ENCODE assay signal across 8 cellular contexts in the genomic region with DNA sequence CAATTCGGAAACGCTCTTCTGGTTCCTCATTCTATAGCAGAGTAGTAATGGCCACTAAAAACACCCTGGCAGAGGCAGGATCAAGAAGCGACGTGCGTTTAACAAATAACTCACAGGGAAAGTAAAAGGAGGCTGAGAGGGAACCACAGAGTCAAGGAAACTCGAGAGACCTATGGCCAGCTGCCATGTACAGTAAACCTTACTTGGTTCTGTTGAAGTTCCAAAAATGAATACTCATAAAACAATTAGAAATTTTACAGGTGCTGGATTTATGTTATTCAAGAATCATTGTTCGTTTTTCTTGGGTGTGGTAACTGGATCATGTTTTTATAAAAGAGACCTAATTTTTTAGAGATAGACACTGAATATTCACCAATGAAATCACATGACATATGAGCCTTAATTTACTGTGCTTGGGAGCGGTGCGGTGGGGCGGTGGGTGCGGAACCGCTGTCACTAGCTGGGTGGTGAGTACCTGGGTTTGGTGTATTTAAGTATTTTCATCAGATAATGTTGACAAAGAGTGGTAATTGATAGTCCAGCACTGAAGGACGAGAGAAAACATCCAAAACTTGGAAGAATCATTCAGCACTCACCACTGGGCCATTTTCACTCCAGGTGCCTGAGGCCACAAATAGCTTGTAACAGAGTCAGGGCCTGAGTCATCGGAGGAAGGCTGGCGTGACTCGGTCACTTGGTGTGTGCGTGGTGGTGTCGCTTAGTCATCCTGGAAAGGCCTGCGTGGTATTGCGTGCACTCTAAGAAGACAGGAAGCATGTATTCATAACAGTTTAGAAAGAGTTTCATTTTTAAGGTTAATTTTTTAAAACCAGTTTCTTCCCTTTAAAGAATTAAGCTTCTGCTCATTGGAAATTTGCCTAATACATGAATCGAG.
A peak's percentile ranks its signal among the peaks of the same experiment; 100 is the strongest.
DNase-seq lines count a peak whose midpoint lies in the region; ATAC-seq and TF ChIP-seq lines count a peak whose summit lies in the region.

No MANE protein-coding gene starts in this region.

- CTCF ChIA-PET in HEK293 (lab: Yijun Ruan, JAX): interaction anchor here (1.1 to 2.1 kb wide), 2 partner anchors 9 to 206 kb away, joined by 3 to 11 read pairs; no protein-coding TSS in a partner anchor

- TF ChIP-seq POLR2A in spleen (IDR thresholded peaks at IDR 0.05): no peak

- H3K27me3 ChIP-seq in spleen (replicated peaks in 1 of 7): no peaks in the 10 kb centered on the region

- POLR2A ChIA-PET in HEK293 (lab: Yijun Ruan, JAX): no interaction called here

- intact Hi-C loops in spleen (cut with DNase I; ENCODE audit: low total_unique reads): no loop called here

- H3K4me3 ChIP-seq in HEK293 (ENCODE audit: low read depth, low read length) (no peak overlapping the region), spleen (no peak overlapping the region)

- H3K36me3 ChIP-seq in HEK293 (ENCODE audit: control insufficient read depth in 2 of 2, insufficient read depth in 1 of 2, low read length in 2 of 2): peaks cover 0 to 31% of the 10 kb centered on the region in 2 experiments; a peak in 2 of 3 replicates
- H3K36me3 ChIP-seq in spleen: peaks cover 0 to 63% (median 8%) of the 10 kb centered on the region in 6 donors

- peak; percentile 68 for DNase-seq in ELF-1 (ENCODE audit: low read depth, low spot score)
- DNase-seq in NOMO-1 (lab: John Stamatoyannopoulos, UW; ENCODE audit: unreplicated experiment in 2 of 2): peak; percentile 87 to 93
- peak; percentile 71 for DNase-seq in activated CD8-positive, alpha-beta memory T cell treated with anti-CD3 and anti-CD28 coated beads, Interleukin-2, amount 50 U/mL, for 4 hours
- peak; percentile 97 for DNase-seq in fibroblast of gingiva (ENCODE audit: low read depth)
- DNase-seq in spleen: peak; percentile 82
- DNase-seq in NCI-H345 (lab: John Stamatoyannopoulos, UW): no peak

- 64 to 77% (median 72%) methylated on average over 21 of the region's 21 CpGs for WGBS in spleen, 5 donors

- H3K27ac ChIP-seq in HEK293 (ENCODE audit: extremely low read depth, low read depth, low read length): 0 out of 2 replicates have a peak overlapping the region, but pooled peaks have one; percentile 10
- H3K27ac ChIP-seq in spleen: peak overlapping the region in 4 of 8 donors; percentile 10 to 58 (median 33)

- TF ChIP-seq CTCF in HEK293 (tag by site-specific recombination; IDR thresholded peaks at IDR 0.05) (no peak), spleen (IDR thresholded peaks at IDR 0.05 in 8 of 11, conservative IDR thresholded peaks at IDR 0.05 in 3 of 11) (no peak)

- ATAC-seq in HG03439 (IDR thresholded peaks at IDR 0.05; ENCODE audit: unreplicated experiment): no peak

- no peaks in the 10 kb centered on the region for H3K9me3 ChIP-seq in HEK293 (ENCODE audit: control insufficient read depth, insufficient read depth, low read depth, low read length)
- H3K9me3 ChIP-seq in spleen: no peaks in the 10 kb centered on the region

- peaks cover 3% of the 10 kb centered on the region; the same call in 1 of the 2 replicates for H3K4me1 ChIP-seq in HEK293 (ENCODE audit: control insufficient read depth, insufficient read depth, low read length)
- H3K4me1 ChIP-seq in spleen: peaks cover 0 to 43% (median 8%) of the 10 kb centered on the region in 6 donors

TF ChIP-seq in HEK293, 187 proteins besides CTCF, POLR2A, EP300 and RAD21 (continues in another document):
- no peak for TF ChIP-seq ZSCAN30 (tag by site-specific recombination; IDR thresholded peaks at IDR 0.05)
- TF ChIP-seq YY1 (tag by site-specific recombination; IDR thresholded peaks at IDR 0.05): no peak
- TF ChIP-seq ZBTB21 (tag by site-specific recombination; IDR thresholded peaks at IDR 0.05): peak; percentile 43
- no peak for TF ChIP-seq ZNF292 (tag by site-specific recombination; IDR thresholded peaks at IDR 0.05; ENCODE audit: borderline replicate concordance, low read depth)
- TF ChIP-seq ZXDB (tag by site-specific recombination; IDR thresholded peaks at IDR 0.05): no peak
- TF ChIP-seq ZNF223 (tag by site-specific recombination; IDR thresholded peaks at IDR 0.05): no peak
- TF ChIP-seq ZNF155 (tag by site-specific recombination; IDR thresholded peaks at IDR 0.05): no peak
- TF ChIP-seq SP2 (tag by site-specific recombination; IDR thresholded peaks at IDR 0.05): no peak
- TF ChIP-seq ZNF629 (tag by site-specific recombination; IDR thresholded peaks at IDR 0.05): peak; percentile 77
- no peak for TF ChIP-seq ZNF214 (tag by site-specific recombination; IDR thresholded peaks at IDR 0.05; ENCODE audit: borderline replicate concordance)
- TF ChIP-seq, protein P1, sequence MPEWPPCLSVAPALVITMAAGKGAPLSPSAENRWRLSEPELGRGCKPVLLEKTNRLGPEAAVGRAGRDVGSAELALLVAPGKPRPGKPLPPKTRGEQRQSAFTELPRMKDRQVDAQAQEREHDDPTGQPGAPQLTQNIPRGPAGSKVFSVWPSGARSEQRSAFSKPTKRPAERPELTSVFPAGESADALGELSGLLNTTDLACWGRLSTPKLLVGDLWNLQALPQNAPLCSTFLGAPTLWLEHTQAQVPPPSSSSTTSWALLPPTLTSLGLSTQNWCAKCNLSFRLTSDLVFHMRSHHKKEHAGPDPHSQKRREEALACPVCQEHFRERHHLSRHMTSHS (tag by site-specific recombination; IDR thresholded peaks at IDR 0.05): no peak
- no peak for TF ChIP-seq WT1 (tag by site-specific recombination; IDR thresholded peaks at IDR 0.05)
- TF ChIP-seq, protein P2, sequence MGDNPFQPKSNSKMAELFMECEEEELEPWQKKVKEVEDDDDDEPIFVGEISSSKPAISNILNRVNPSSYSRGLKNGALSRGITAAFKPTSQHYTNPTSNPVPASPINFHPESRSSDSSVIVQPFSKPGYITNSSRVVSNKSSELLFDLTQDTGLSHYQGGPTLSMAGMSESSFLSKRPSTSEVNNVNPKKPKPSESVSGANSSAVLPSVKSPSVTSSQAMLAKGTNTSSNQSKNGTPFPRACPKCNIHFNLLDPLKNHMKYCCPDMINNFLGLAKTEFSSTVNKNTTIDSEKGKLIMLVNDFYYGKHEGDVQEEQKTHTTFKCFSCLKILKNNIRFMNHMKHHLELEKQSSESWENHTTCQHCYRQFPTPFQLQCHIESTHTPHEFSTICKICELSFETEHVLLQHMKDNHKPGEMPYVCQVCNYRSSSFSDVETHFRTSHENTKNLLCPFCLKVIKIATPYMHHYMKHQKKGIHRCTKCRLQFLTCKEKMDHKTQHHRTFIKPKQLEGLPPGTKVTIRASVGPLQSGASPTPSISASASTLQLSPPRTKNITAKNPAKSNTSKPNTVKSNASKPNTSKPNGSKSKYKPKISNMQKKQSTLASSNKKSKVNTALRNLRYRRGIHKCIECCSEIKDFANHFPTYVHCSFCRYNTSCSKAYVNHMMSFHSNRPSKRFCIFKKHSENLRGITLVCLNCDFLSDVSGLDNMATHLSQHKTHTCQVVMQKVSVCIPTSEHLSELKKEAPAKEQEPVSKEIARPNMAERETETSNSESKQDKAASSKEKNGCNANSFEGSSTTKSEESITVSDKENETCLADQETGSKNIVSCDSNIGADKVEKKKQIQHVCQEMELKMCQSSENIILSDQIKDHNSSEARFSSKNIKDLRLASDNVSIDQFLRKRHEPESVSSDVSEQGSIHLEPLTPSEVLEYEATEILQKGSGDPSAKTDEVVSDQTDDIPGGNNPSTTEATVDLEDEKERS (tag by site-specific recombination; IDR thresholded peaks at IDR 0.05): no peak
- no peak for TF ChIP-seq ZNF132 (tag by site-specific recombination; IDR thresholded peaks at IDR 0.05; ENCODE audit: borderline replicate concordance)
- TF ChIP-seq, protein P3, sequence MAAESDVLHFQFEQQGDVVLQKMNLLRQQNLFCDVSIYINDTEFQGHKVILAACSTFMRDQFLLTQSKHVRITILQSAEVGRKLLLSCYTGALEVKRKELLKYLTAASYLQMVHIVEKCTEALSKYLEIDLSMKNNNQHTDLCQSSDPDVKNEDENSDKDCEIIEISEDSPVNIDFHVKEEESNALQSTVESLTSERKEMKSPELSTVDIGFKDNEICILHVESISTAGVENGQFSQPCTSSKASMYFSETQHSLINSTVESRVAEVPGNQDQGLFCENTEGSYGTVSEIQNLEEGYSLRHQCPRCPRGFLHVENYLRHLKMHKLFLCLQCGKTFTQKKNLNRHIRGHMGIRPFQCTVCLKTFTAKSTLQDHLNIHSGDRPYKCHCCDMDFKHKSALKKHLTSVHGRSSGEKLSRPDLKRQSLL (tag by site-specific recombination; IDR thresholded peaks at IDR 0.05): no peak
- TF ChIP-seq ZNF184 (tag by site-specific recombination; IDR thresholded peaks at IDR 0.05): no peak
- no peak for TF ChIP-seq ZNF302 (tag by site-specific recombination; IDR thresholded peaks at IDR 0.05; ENCODE audit: low read depth)
- TF ChIP-seq KLF10 (tag by site-specific recombination; IDR thresholded peaks at IDR 0.05): no peak
- no peak for TF ChIP-seq ZNF548 (tag by site-specific recombination; IDR thresholded peaks at IDR 0.05)
- no peak for TF ChIP-seq ZNF791 (tag by site-specific recombination; IDR thresholded peaks at IDR 0.05)
- TF ChIP-seq, protein P4, sequence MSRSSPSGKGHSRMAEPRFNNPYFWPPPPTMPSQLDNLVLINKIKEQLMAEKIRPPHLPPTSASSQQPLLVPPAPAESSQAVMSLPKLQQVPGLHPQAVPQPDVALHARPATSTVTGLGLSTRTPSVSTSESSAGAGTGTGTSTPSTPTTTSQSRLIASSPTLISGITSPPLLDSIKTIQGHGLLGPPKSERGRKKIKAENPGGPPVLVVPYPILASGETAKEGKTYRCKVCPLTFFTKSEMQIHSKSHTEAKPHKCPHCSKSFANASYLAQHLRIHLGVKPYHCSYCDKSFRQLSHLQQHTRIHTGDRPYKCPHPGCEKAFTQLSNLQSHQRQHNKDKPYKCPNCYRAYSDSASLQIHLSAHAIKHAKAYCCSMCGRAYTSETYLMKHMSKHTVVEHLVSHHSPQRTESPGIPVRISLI (tag by site-specific recombination; IDR thresholded peaks at IDR 0.05): no peak
- no peak for TF ChIP-seq ZNF350 (tag by site-specific recombination; IDR thresholded peaks at IDR 0.05)
- no peak for TF ChIP-seq ZNF16 (tag by site-specific recombination; IDR thresholded peaks at IDR 0.05; ENCODE audit: low read depth)
- TF ChIP-seq ZNF785 (tag by site-specific recombination; IDR thresholded peaks at IDR 0.05): no peak
- no peak for TF ChIP-seq EGR2 (tag by site-specific recombination; IDR thresholded peaks at IDR 0.05; ENCODE audit: low read depth)
- no peak for TF ChIP-seq ZNF501 (tag by site-specific recombination; IDR thresholded peaks at IDR 0.05)
- no peak for TF ChIP-seq OVOL3 (tag by site-specific recombination; IDR thresholded peaks at IDR 0.05)
- TF ChIP-seq FEZF1 (tag by site-specific recombination; IDR thresholded peaks at IDR 0.05): no peak
